18 cellular contexts compared by ENCODE assay signal in genomic region chr3:146818301-146818700, GRCh38.
"Had no signal": no experiment of that assay in that cellular context is flagged by ENCODE, and none has a peak within 500 bp of the region (broad histone marks: within the 10 kb centered on the region; RNA-seq: fewer than 3 reads in every experiment).

No MANE protein-coding gene starts in this region.

- H3K4me1 Mint-ChIP-seq: activated B cell treated with CpG ODN at 0.5 μM for 24 hours; activated CD4-positive, alpha-beta T cell treated with anti-CD3 and anti-CD28 coated beads, Interleukin-2, amount 10 ng/mL, durations not matched to agents 24 days and 14 days; activated CD8-positive, alpha-beta memory T cell treated with anti-CD3 and anti-CD28 coated beads, Interleukin-2, amount 10 ng/mL, durations not matched to agents 7 days and 5 days; activated naive CD4-positive, alpha-beta T cell treated with anti-CD3 and anti-CD28 coated beads, Interleukin-2, amount 50 U/mL, for 24 hours; T-cell had no signal

- H3K27me3 ChIP-seq: body of pancreas had no signal

- H3K9me3 ChIP-seq: body of pancreas had no signal

- ATAC-seq: activated CD8-positive, alpha-beta memory T cell treated with anti-CD3 and anti-CD28 coated beads, Interleukin-2, amount 10 ng/mL, durations not matched to agents 7 days and 5 days; body of pancreas; T-cell had no signal

- H3K4me3 Mint-ChIP-seq: activated B cell treated with CpG ODN at 0.5 μM for 24 hours; activated CD4-positive, alpha-beta T cell treated with anti-CD3 and anti-CD28 coated beads, Interleukin-2, amount 10 ng/mL, durations not matched to agents 24 days and 14 days; activated CD8-positive, alpha-beta memory T cell treated with anti-CD3 and anti-CD28 coated beads, Interleukin-2, amount 10 ng/mL, durations not matched to agents 7 days and 5 days; activated naive CD4-positive, alpha-beta T cell treated with anti-CD3 and anti-CD28 coated beads, Interleukin-2, amount 50 U/mL, for 24 hours; activated T-cell treated with anti-CD3 and anti-CD28 coated beads, Interleukin-2, amount 50 U/mL, for 24 hours; activated T-helper 1 cell treated with anti-CD3 and anti-CD28 coated beads, Interleukin-12 subunit alpha, Interleukin-12 subunit beta, Interleukin-2, Interleukin-4 antibody, amounts not matched to agents 30 ng/mL and 10 ng/mL and 1 ng/mL, durations not matched to agents 14 hours and 24 hours and 36 hours; T-cell had no signal

- H3K4me3 ChIP-seq: body of pancreas had no signal

- H3K27ac ChIP-seq: body of pancreas had no signal

- H3K27me3 Mint-ChIP-seq: activated B cell treated with CpG ODN at 0.5 μM for 24 hours; activated CD4-positive, alpha-beta T cell treated with anti-CD3 and anti-CD28 coated beads, Interleukin-2, amount 10 ng/mL, durations not matched to agents 24 days and 14 days; activated CD8-positive, alpha-beta memory T cell treated with anti-CD3 and anti-CD28 coated beads, Interleukin-2, amount 10 ng/mL, durations not matched to agents 7 days and 5 days; activated naive CD4-positive, alpha-beta T cell treated with anti-CD3 and anti-CD28 coated beads, Interleukin-2, amount 50 U/mL, for 24 hours; activated T-cell treated with anti-CD3 and anti-CD28 coated beads, Interleukin-2, amount 50 U/mL, for 24 hours; T-cell had no signal

- H3K27ac Mint-ChIP-seq: activated B cell treated with CpG ODN at 0.5 μM for 24 hours; activated CD4-positive, alpha-beta T cell treated with anti-CD3 and anti-CD28 coated beads, Interleukin-2, amount 10 ng/mL, durations not matched to agents 24 days and 14 days; activated CD8-positive, alpha-beta memory T cell treated with anti-CD3 and anti-CD28 coated beads, Interleukin-2, amount 10 ng/mL, durations not matched to agents 7 days and 5 days; activated naive CD4-positive, alpha-beta T cell treated with anti-CD3 and anti-CD28 coated beads, Interleukin-2, amount 50 U/mL, for 24 hours; activated T-cell treated with anti-CD3 and anti-CD28 coated beads, Interleukin-2, amount 50 U/mL, for 24 hours; activated T-helper 1 cell treated with anti-CD3 and anti-CD28 coated beads, Interleukin-12 subunit alpha, Interleukin-12 subunit beta, Interleukin-2, Interleukin-4 antibody, amounts not matched to agents 30 ng/mL and 10 ng/mL and 1 ng/mL, durations not matched to agents 14 hours and 24 hours and 36 hours; T-cell had no signal

- DNase-seq: activated B cell treated with CpG ODN at 0.5 μM for 24 hours; activated CD4-positive, alpha-beta T cell treated with anti-CD3 and anti-CD28 coated beads for 1 hour; activated CD4-positive, alpha-beta T cell treated with anti-CD3 and anti-CD28 coated beads, Interleukin-2, amount 10 ng/mL, durations not matched to agents 24 days and 14 days; activated CD4-positive, alpha-beta T cell treated with anti-CD3 and anti-CD28 coated beads, Interleukin-2, amount 50 U/mL, for 48 hours; activated CD8-positive, alpha-beta memory T cell treated with anti-CD3 and anti-CD28 coated beads, Interleukin-2, amount 10 ng/mL, durations not matched to agents 7 days and 5 days; activated effector memory CD4-positive, alpha-beta T cell treated with Interleukin-2 at 50 U/mL for 16 hours; activated naive CD4-positive, alpha-beta T cell; activated T-cell treated with anti-CD3 and anti-CD28 coated beads, Interleukin-2, amount 50 U/mL, for 24 hours; aorta; body of pancreas; central memory CD4-positive, alpha-beta T cell; MM.1S; NCI-H187; T-cell; T-helper 2 cell; T1000 had no signal

- H3K9me3 Mint-ChIP-seq: activated B cell treated with CpG ODN at 0.5 μM for 24 hours; activated CD4-positive, alpha-beta T cell treated with anti-CD3 and anti-CD28 coated beads, Interleukin-2, amount 10 ng/mL, durations not matched to agents 24 days and 14 days; activated T-helper 1 cell treated with anti-CD3 and anti-CD28 coated beads, Interleukin-12 subunit alpha, Interleukin-12 subunit beta, Interleukin-2, Interleukin-4 antibody, amounts not matched to agents 30 ng/mL and 10 ng/mL and 1 ng/mL, durations not matched to agents 14 hours and 24 hours and 36 hours had no signal

- H3K36me3 Mint-ChIP-seq: activated CD8-positive, alpha-beta memory T cell treated with anti-CD3 and anti-CD28 coated beads, Interleukin-2, amount 10 ng/mL, durations not matched to agents 7 days and 5 days; activated naive CD4-positive, alpha-beta T cell treated with anti-CD3 and anti-CD28 coated beads, Interleukin-2, amount 50 U/mL, for 24 hours; T-cell had no signal

- H3K4me1 ChIP-seq: body of pancreas had no signal
